21 cellular contexts compared by ENCODE assay signal in the genomic region with DNA sequence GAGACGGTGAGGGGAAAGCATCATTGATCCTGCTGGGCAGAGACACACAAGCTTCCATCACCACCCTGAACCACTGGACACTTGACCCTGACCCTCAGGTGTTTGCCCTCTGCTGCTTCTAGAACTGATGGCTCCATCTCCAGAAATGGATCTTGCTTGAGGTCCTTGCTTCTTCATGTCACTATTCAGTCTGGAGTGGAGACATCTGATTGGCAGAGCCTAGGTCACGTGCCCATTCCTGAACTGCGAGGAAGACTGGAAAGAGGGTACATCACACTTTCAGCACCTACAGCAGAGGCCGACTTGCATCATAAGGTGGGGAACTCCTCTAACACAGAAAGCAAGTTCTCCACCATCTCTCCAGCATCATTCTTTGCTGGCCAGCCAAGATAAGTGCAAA.
"Had no signal": no experiment of that assay in that cellular context is flagged by ENCODE, and none has a peak within 500 bp of the region (broad histone marks: within the 10 kb centered on the region; RNA-seq: fewer than 3 reads in every experiment).

No MANE protein-coding gene starts in this region.

- H3K36me3 ChIP-seq: SJSA1 had no signal

- H3K4me2 ChIP-seq: KMS-11 had no signal

- H3K9ac ChIP-seq: KMS-11 had no signal

- FAIRE-seq: RCC 7860 had no signal

- H3K27ac ChIP-seq: KMS-11, SJSA1, SK-N-MC had no signal

- H3K4me3 ChIP-seq: SJSA1, SK-N-MC had no signal

- H3K9me3 ChIP-seq: SJSA1 had no signal

- DNase-seq: Kasumi-1, MM.1S, NCI-H1092 treated with DMSO at 0.1 percent for 48 hours, NCI-H1436, NCI-H187, NCI-H2029, NCI-H2081 treated with DMSO at 0.1 percent for 48 hours, NCI-H2171, NCI-H226, NCI-H446, NCI-H510A, NCI-H524 treated with DMSO at 0.1 percent for 48 hours, NCI-H69, NCI-H774, Right ventricle myocardium superior, RPMI8226, SIG-M5 had no signal

- H3K4me1 ChIP-seq: SJSA1 had no signal
